In the genomic region with DNA sequence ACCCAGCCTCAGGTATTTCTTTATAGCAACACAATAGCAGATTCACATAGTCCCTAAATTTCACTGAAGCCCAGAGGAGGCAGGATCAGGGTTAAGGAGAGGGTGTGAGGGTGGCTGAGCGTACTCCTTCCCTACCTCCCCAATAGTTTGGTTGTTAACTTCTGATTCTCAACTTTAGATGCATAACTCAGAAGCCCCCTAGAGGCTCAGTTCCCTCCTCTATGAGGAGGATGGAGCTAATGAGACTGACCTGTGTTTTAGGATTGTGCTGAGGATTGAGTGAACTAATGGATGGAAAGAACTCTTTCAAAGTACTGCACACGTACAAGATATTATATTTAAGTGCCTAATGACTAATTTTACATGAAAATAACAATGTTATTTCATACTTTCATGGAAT, we compare ENCODE assay signal across 30 cellular contexts.
DNase-seq lines count a peak whose midpoint lies in the region; ATAC-seq, FAIRE-seq and TF ChIP-seq lines count a peak whose summit lies in the region.
"Had no signal": no experiment of that assay in that cellular context is flagged by ENCODE, and none has a peak within 500 bp of the region (broad histone marks: within the 10 kb centered on the region; RNA-seq: fewer than 3 reads in every experiment).

No MANE protein-coding gene starts in this region.

- H3K4me3 ChIP-seq in BE2C (ENCODE audit: low read depth, low read length) = no peak overlapping the region
- no peak overlapping the region for H3K4me3 ChIP-seq in OCI-LY1 (ENCODE audit: low read depth, low read length, poor library complexity, severe bottlenecking)
- H3K4me3 ChIP-seq in PC-9 = no peak overlapping the region
- H3K4me3 ChIP-seq: BLaER1, body of pancreas, left lung had no signal

- no TSS peak for BruUV-seq in PC-9 (replicated peaks; lab: Mats Ljungman, UMichigan)

- no peak for DNase-seq in BE2C
- DNase-seq in iPS-NIHi11 (ENCODE audit: low spot score) = peak; percentile 19
- no peak for DNase-seq in PC-9
- no peak for DNase-seq in HTR-8/SVneo (ENCODE audit: insufficient read length, low spot score)
- DNase-seq in stimulated activated naive CD8-positive, alpha-beta T cell treated with anti-CD3 and anti-CD28 coated beads, Interleukin-15, Interleukin-2, amounts not matched to agents 100 U/mL and 50 U/mL, for 24 hours = no peak
- DNase-seq: activated naive CD4-positive, alpha-beta T cell treated with anti-CD3 and anti-CD28 coated beads, Interleukin-2, amount 50 U/mL, for 16 hours; body of pancreas; DMS79; GDM1; GOT3; islet precursor cell; left lung; mesenchymal stem cell; MV-4-11; NCI-H1694; PC-3; posterior cingulate gyrus; right cardiac atrium; stimulated activated CD4-positive, alpha-beta T cell treated with anti-CD3 and anti-CD28 coated beads, Interleukin-1b, Interleukin-23, amount 100 ng/mL, for 48 hours; stimulated activated naive CD4-positive, alpha-beta T cell treated with Interleukin-2 at 50 U/mL for 16 hours; T-helper 2 cell had no signal

- ATAC-seq in stimulated activated naive CD8-positive, alpha-beta T cell treated with anti-CD3 and anti-CD28 coated beads, Interleukin-15, Interleukin-2, amounts not matched to agents 100 U/mL and 50 U/mL, for 24 hours = no peak
- ATAC-seq: activated T-helper 17 cell treated with anti-CD3 and anti-CD28 coated beads, Interleukin-2, amount 50 U/mL, for 72 hours; body of pancreas; left lung; PC-3; right cardiac atrium; Right ventricle myocardium inferior had no signal

- H2AFZ ChIP-seq in OCI-LY1 (ENCODE audit: low read length) = no peak overlapping the region
- no peak overlapping the region for H2AFZ ChIP-seq in PC-9

- H3K9ac ChIP-seq in OCI-LY1 (ENCODE audit: low read length) = no peak overlapping the region
- H3K9ac ChIP-seq: BLaER1 had no signal

- no peak for FAIRE-seq in HTR-8/SVneo (lab: Jason Lieb, UNC)
- FAIRE-seq: GM18507, GM19239 had no signal

- H3K79me2 ChIP-seq in OCI-LY1 (ENCODE audit: insufficient read depth, low read length) (no peaks in the 10 kb centered on the region), PC-9 (ENCODE audit: low read depth) (no peaks in the 10 kb centered on the region)

- H4K20me1 ChIP-seq in OCI-LY1 (ENCODE audit: insufficient read depth, low read length) = no peaks in the 10 kb centered on the region
- H4K20me1 ChIP-seq in PC-9 (ENCODE audit: insufficient read depth) = no peaks in the 10 kb centered on the region
- H4K20me1 ChIP-seq: BLaER1 had no signal

- H3K27me3 ChIP-seq in BE2C (no peaks in the 10 kb centered on the region), OCI-LY1 (ENCODE audit: insufficient read depth, low read length) (no peaks in the 10 kb centered on the region), PC-9 (ENCODE audit: insufficient read depth, low read depth) (peaks cover 5% of the 10 kb centered on the region)
- H3K27me3 ChIP-seq: BLaER1, body of pancreas, left lung, neutrophil had no signal

- no peak overlapping the region for H3K27ac ChIP-seq in OCI-LY1 (ENCODE audit: low read depth, low read length, poor library complexity, severe bottlenecking)
- no peak overlapping the region for H3K27ac ChIP-seq in PC-9
- H3K27ac ChIP-seq: BLaER1, body of pancreas, HL-60, left lung, neutrophil had no signal

- H3K36me3 ChIP-seq in BE2C (no peaks in the 10 kb centered on the region), OCI-LY1 (ENCODE audit: insufficient read depth, low read length) (no peaks in the 10 kb centered on the region), PC-9 (ENCODE audit: low read depth) (no peaks in the 10 kb centered on the region)
- H3K36me3 ChIP-seq: BLaER1, left lung, neutrophil had no signal

- POLR2A ChIA-PET in PC-9 (lab: Charles Lee; ENCODE audit: unreplicated experiment) = no interaction called here

- H3K9me3 ChIP-seq in BE2C (no peaks in the 10 kb centered on the region), OCI-LY1 (ENCODE audit: low read length) (no peaks in the 10 kb centered on the region), PC-9 (ENCODE audit: insufficient read depth, low read depth) (no peaks in the 10 kb centered on the region)
- H3K9me3 ChIP-seq: BLaER1, body of pancreas, left lung, neutrophil had no signal

- intact Hi-C loops in PC-9 (cut with micrococcal nuclease; ENCODE audit: unreplicated experiment) = no loop called here

- TF ChIP-seq CTCF in BE2C (IDR thresholded peaks at IDR 0.05; ENCODE audit: low read depth, low read length) (peak; percentile 27; the same call in 1 of the 2 replicates), GM12872 (IDR thresholded peaks at IDR 0.05; ENCODE audit: insufficient read depth, low read depth, low read length) (peak; percentile 22; the same call in 2 of the 3 replicates), OCI-LY1 (IDR thresholded peaks at IDR 0.05; ENCODE audit: low read length) (peak; percentile 39; the same call in 1 of the 2 replicates), PC-9 (conservative IDR thresholded peaks at IDR 0.05) (no peak)

- no peaks in the 10 kb centered on the region for H3F3A ChIP-seq in OCI-LY1 (ENCODE audit: insufficient read depth, low read length)
- H3F3A ChIP-seq in PC-9 (ENCODE audit: insufficient read depth, low read depth) = no peaks in the 10 kb centered on the region

- H3K4me2 ChIP-seq in OCI-LY1 (ENCODE audit: low read length) = no peak overlapping the region
- H3K4me2 ChIP-seq in PC-9 = no peak overlapping the region
- H3K4me2 ChIP-seq: BLaER1 had no signal

- H3K4me1 ChIP-seq in BE2C (no peaks in the 10 kb centered on the region), OCI-LY1 (ENCODE audit: insufficient read depth, low read length, severe bottlenecking) (no peaks in the 10 kb centered on the region), PC-9 (replicated peaks; ENCODE audit: insufficient read depth) (no peaks in the 10 kb centered on the region)
- H3K4me1 ChIP-seq: BLaER1, body of pancreas, left lung had no signal

- H3K9me2 ChIP-seq in OCI-LY1 (ENCODE audit: low read depth, low read length) (no peaks in the 10 kb centered on the region), PC-9 (ENCODE audit: insufficient read depth) (no peaks in the 10 kb centered on the region)

- CTCF ChIA-PET in PC-9 (lab: Charles Lee) = no interaction called here
